In genomic region chr3:19932422-19932821, GRCh38 we compare ENCODE assay signal across 15 cellular contexts. TPM values are rescaled to one million over a fixed set of nuclear protein-coding genes. Genes with fewer than 3 reads are reported as not detected.
DNase-seq lines count a peak whose midpoint lies in the region; FAIRE-seq and TF ChIP-seq lines count a peak whose summit lies in the region.
"Had no signal": no experiment of that assay in that cellular context is flagged by ENCODE, and none has a peak within 500 bp of the region (broad histone marks: within the 10 kb centered on the region; RNA-seq: fewer than 3 reads in every experiment).

No MANE protein-coding gene starts in this region.

- H3K4me2 ChIP-seq in BLaER1 treated with 17β-estradiol and CSF1 and Interleukin-3, amounts not matched to agents 10 nM and 100 nM = peak overlapping the region in 6 of 11 experiments; percentile 15 to 90 (median 82); a peak in 9 of 22 replicates
- H3K4me2 ChIP-seq in Loucy (ENCODE audit: low read depth, low read length, poor library complexity, severe bottlenecking) (peak overlapping the region; percentile 51), astrocyte (ENCODE audit: low read length) (no peak overlapping the region)

- no peaks in the 10 kb centered on the region for H3K79me2 ChIP-seq in Loucy (ENCODE audit: insufficient read depth, low read length)
- no peaks in the 10 kb centered on the region for H3K79me2 ChIP-seq in astrocyte (ENCODE audit: insufficient read depth, low read length)

- H3F3A ChIP-seq in Loucy (ENCODE audit: low read depth) = no peaks in the 10 kb centered on the region

- peaks cover 30% of the 10 kb centered on the region for H3K4me1 Mint-ChIP-seq in T-helper 2 cell treated with Interferon-gamma antibody and Interleukin-4, amounts not matched to agents 5 μg/mL and 100 μg/mL, for 36 hours (ENCODE audit: low read depth)
- peaks cover 19% of the 10 kb centered on the region for H3K4me1 Mint-ChIP-seq in astrocyte (ENCODE audit: low read depth, unreplicated experiment)

- peaks cover 0 to 7% (median 0%) of the 10 kb centered on the region in 11 experiments; a peak in 5 of 22 replicates for H4K20me1 ChIP-seq in BLaER1 treated with 17β-estradiol and CSF1 and Interleukin-3, amounts not matched to agents 10 nM and 100 nM
- no peaks in the 10 kb centered on the region for H4K20me1 ChIP-seq in Loucy (ENCODE audit: insufficient read depth, low read length, poor library complexity, severe bottlenecking)
- H4K20me1 ChIP-seq in astrocyte (ENCODE audit: insufficient read depth, low read length) = no peaks in the 10 kb centered on the region

- peaks cover 23% of the 10 kb centered on the region for H3K27me3 Mint-ChIP-seq in T-helper 2 cell treated with Interferon-gamma antibody and Interleukin-4, amounts not matched to agents 5 μg/mL and 100 μg/mL, for 36 hours (ENCODE audit: low read depth)
- H3K27me3 Mint-ChIP-seq in astrocyte (ENCODE audit: low read depth, unreplicated experiment) = no peaks in the 10 kb centered on the region

- H3K4me3 ChIP-seq in BLaER1 treated with 17β-estradiol and CSF1 and Interleukin-3, amounts not matched to agents 10 nM and 100 nM = no peak overlapping the region
- no peak overlapping the region for H3K4me3 ChIP-seq in Loucy (ENCODE audit: low read length, poor library complexity, severe bottlenecking)
- H3K4me3 ChIP-seq in astrocyte (ENCODE audit: insufficient read depth, low read depth, low read length) = no peak overlapping the region

- DNase-seq in T-helper 2 cell treated with Interferon-gamma antibody and Interleukin-4, amounts not matched to agents 5 μg/mL and 100 μg/mL, for 36 hours (ENCODE audit: low spot score) = no peak
- DNase-seq in T-helper 2 cell (no peak), astrocyte (ENCODE audit: low read depth) (no peak), kidney tubule cell (ENCODE audit: low spot score) (no peak), NCI-H1694 treated with DMSO at 0.1 percent for 48 hours (lab: John Stamatoyannopoulos, UW) (no peak), NCI-H2107 (lab: John Stamatoyannopoulos, UW) (no peak)
- DNase-seq: HCEC 1CT, NCI-H146, NCI-H446 had no signal

- peak overlapping the region; percentile 32 for H3K4me3 Mint-ChIP-seq in T-helper 2 cell treated with Interferon-gamma antibody and Interleukin-4, amounts not matched to agents 5 μg/mL and 100 μg/mL, for 36 hours
- no peak overlapping the region for H3K4me3 Mint-ChIP-seq in astrocyte (ENCODE audit: unreplicated experiment)

- H2AFZ ChIP-seq in Loucy (ENCODE audit: low read length) = no peak overlapping the region
- no peak overlapping the region for H2AFZ ChIP-seq in astrocyte (ENCODE audit: low read depth, low read length)

- FAIRE-seq in astrocyte (lab: Jason Lieb, UNC) = no peak
- FAIRE-seq: A204.1, GM19239 had no signal

- H3K36me3 ChIP-seq in BLaER1 treated with 17β-estradiol and CSF1 and Interleukin-3, amounts not matched to agents 10 nM and 100 nM = no peaks in the 10 kb centered on the region
- H3K36me3 ChIP-seq in Loucy (ENCODE audit: insufficient read depth, low read length) (no peaks in the 10 kb centered on the region), astrocyte (ENCODE audit: insufficient read depth, low read length) (no peaks in the 10 kb centered on the region)

- TF ChIP-seq CTCF in Loucy (conservative IDR thresholded peaks at IDR 0.05; ENCODE audit: low read length) = no peak
- TF ChIP-seq CTCF in astrocyte (IDR thresholded peaks at IDR 0.05; ENCODE audit: insufficient read depth, low read depth, low read length) = no peak

- no peak overlapping the region for H3K9ac ChIP-seq in BLaER1 treated with 17β-estradiol and CSF1 and Interleukin-3, amounts not matched to agents 10 nM and 100 nM
- H3K9ac ChIP-seq in Loucy (ENCODE audit: low read depth, low read length, poor library complexity, severe bottlenecking) = no peak overlapping the region
- H3K9ac ChIP-seq in astrocyte (ENCODE audit: low read length) = no peak overlapping the region

- H3K9me2 ChIP-seq in Loucy (replicated peaks; ENCODE audit: low read depth, low read length) = no peaks in the 10 kb centered on the region

- no peaks in the 10 kb centered on the region for H3K27me3 ChIP-seq in BLaER1 treated with 17β-estradiol and CSF1 and Interleukin-3, amounts not matched to agents 10 nM and 100 nM
- H3K27me3 ChIP-seq in Loucy (ENCODE audit: insufficient read depth, low read length, poor library complexity, severe bottlenecking) (no peaks in the 10 kb centered on the region), astrocyte (ENCODE audit: insufficient read depth, low read length) (no peaks in the 10 kb centered on the region)

- H3K9me3 ChIP-seq in BLaER1 treated with 17β-estradiol and CSF1 and Interleukin-3, amounts not matched to agents 10 nM and 100 nM (replicated peaks in 1 of 11) = no peaks in the 10 kb centered on the region
- H3K9me3 ChIP-seq in Loucy (ENCODE audit: insufficient read depth, low read depth, low read length) (no peaks in the 10 kb centered on the region), astrocyte (ENCODE audit: insufficient read depth, low read depth, low read length) (no peaks in the 10 kb centered on the region)

- no peak overlapping the region for H3K27ac Mint-ChIP-seq in T-helper 2 cell treated with Interferon-gamma antibody and Interleukin-4, amounts not matched to agents 5 μg/mL and 100 μg/mL, for 36 hours
- peak overlapping the region; percentile 35 for H3K27ac Mint-ChIP-seq in astrocyte (ENCODE audit: unreplicated experiment)

- peaks cover 5 to 31% (median 18%) of the 10 kb centered on the region in 10 experiments; a peak in 17 of 20 replicates for H3K4me1 ChIP-seq in BLaER1 treated with 17β-estradiol and CSF1 and Interleukin-3, amounts not matched to agents 10 nM and 100 nM
- peaks cover 23% of the 10 kb centered on the region for H3K4me1 ChIP-seq in Loucy (ENCODE audit: insufficient read depth, low read length, poor library complexity, severe bottlenecking)
- peaks cover 6% of the 10 kb centered on the region for H3K4me1 ChIP-seq in astrocyte (ENCODE audit: insufficient read depth, low read length)

- H3K36me3 Mint-ChIP-seq in T-helper 2 cell treated with Interferon-gamma antibody and Interleukin-4, amounts not matched to agents 5 μg/mL and 100 μg/mL, for 36 hours (ENCODE audit: low read depth) = no peaks in the 10 kb centered on the region
- no peaks in the 10 kb centered on the region for H3K36me3 Mint-ChIP-seq in astrocyte (ENCODE audit: low read depth, unreplicated experiment)

- no peaks in the 10 kb centered on the region for H3K9me3 Mint-ChIP-seq in T-helper 2 cell treated with Interferon-gamma antibody and Interleukin-4, amounts not matched to agents 5 μg/mL and 100 μg/mL, for 36 hours
- no peaks in the 10 kb centered on the region for H3K9me3 Mint-ChIP-seq in astrocyte (ENCODE audit: unreplicated experiment)

- peak overlapping the region in 3 of 11 experiments; percentile 73 to 85 (median 74); a peak in 4 of 22 replicates for H3K27ac ChIP-seq in BLaER1 treated with 17β-estradiol and CSF1 and Interleukin-3, amounts not matched to agents 10 nM and 100 nM
- H3K27ac ChIP-seq in astrocyte (ENCODE audit: low read depth, low read length) = no peak overlapping the region

RNA-seq across cellular contexts. Expression of gene EFHB, which starts 1.6 kb away (rescaled TPM):
- total RNA-seq in astrocyte = 0.94 and 1.2 TPM in 2 replicates
- total RNA-seq: HT-29, Right ventricle myocardium inferior had no signal

RNA-seq across cellular contexts. Expression of gene RAB5A, which starts 14.5 kb away (rescaled TPM):
- total RNA-seq in astrocyte = 105 and 106 TPM in 2 replicates
